Comparison of ENCODE assay signal across 18 cellular contexts in genomic region chr5:84791153-84791552, GRCh38.
"Had no signal": no experiment of that assay in that cellular context is flagged by ENCODE, and none has a peak within 500 bp of the region (broad histone marks: within the 10 kb centered on the region; RNA-seq: fewer than 3 reads in every experiment).

No MANE protein-coding gene starts in this region.

- H3K4me3 ChIP-seq: neural progenitor cell, SK-N-MC, smooth muscle cell, tibial artery had no signal

- H3K9me3 Mint-ChIP-seq: activated CD4-positive, alpha-beta T cell treated with anti-CD3 and anti-CD28 coated beads, Interleukin-2, amount 10 ng/mL, durations not matched to agents 7 days and 5 days; activated T-helper 2 cell treated with anti-CD3 and anti-CD28 coated beads, Interferon-gamma antibody, Interleukin-2, Interleukin-4, amounts not matched to agents 10 μg/mL and 5 μg/mL and 100 μg/mL, durations not matched to agents 14 hours and 24 hours and 36 hours; neural progenitor cell had no signal

- H3K27me3 Mint-ChIP-seq: activated CD4-positive, alpha-beta T cell treated with anti-CD3 and anti-CD28 coated beads, Interleukin-2, amount 10 ng/mL, durations not matched to agents 7 days and 5 days had no signal

- H3K9me3 ChIP-seq: tibial artery had no signal

- ATAC-seq: left cardiac atrium; right cardiac atrium; stimulated activated effector memory CD8-positive, alpha-beta T cell treated with anti-CD3 and anti-CD28 coated beads, Interleukin-12 subunit alpha, Interleukin-12 subunit beta, amount 100 ng/mL, for 72 hours had no signal

- H3K36me3 Mint-ChIP-seq: neural progenitor cell; stimulated activated effector memory CD8-positive, alpha-beta T cell treated with anti-CD3 and anti-CD28 coated beads, Interleukin-12 subunit alpha, Interleukin-12 subunit beta, amount 100 ng/mL, for 72 hours had no signal

- H3K4me2 ChIP-seq: neural progenitor cell, smooth muscle cell had no signal

- H3K27ac Mint-ChIP-seq: activated CD4-positive, alpha-beta T cell treated with anti-CD3 and anti-CD28 coated beads, Interleukin-2, amount 10 ng/mL, durations not matched to agents 7 days and 5 days; activated T-helper 2 cell treated with anti-CD3 and anti-CD28 coated beads, Interferon-gamma antibody, Interleukin-2, Interleukin-4, amounts not matched to agents 10 μg/mL and 5 μg/mL and 100 μg/mL, durations not matched to agents 14 hours and 24 hours and 36 hours; endodermal cell; neural progenitor cell; stimulated activated effector memory CD8-positive, alpha-beta T cell treated with anti-CD3 and anti-CD28 coated beads, Interleukin-12 subunit alpha, Interleukin-12 subunit beta, amount 100 ng/mL, for 72 hours had no signal

- DNase-seq: activated CD4-positive, alpha-beta T cell treated with anti-CD3 and anti-CD28 coated beads, Interleukin-2, amount 10 ng/mL, durations not matched to agents 7 days and 5 days; activated CD4-positive, CD25-positive, alpha-beta regulatory T cell; activated CD8-positive, alpha-beta memory T cell treated with anti-CD3 and anti-CD28 coated beads for 24 hours; activated naive CD4-positive, alpha-beta T cell treated with anti-CD3 and anti-CD28 coated beads, Interleukin-2, amount 50 U/mL, for 16 hours; activated T-cell treated with anti-CD3 and anti-CD28 coated beads for 4 hours; central memory CD4-positive, alpha-beta T cell; endodermal cell; left cardiac atrium; mesendoderm; right cardiac atrium; T-helper 2 cell; tibial artery had no signal

- H3K4me1 ChIP-seq: neural progenitor cell, parathyroid adenoma, tibial artery had no signal

- H3K4me1 Mint-ChIP-seq: activated CD4-positive, alpha-beta T cell treated with anti-CD3 and anti-CD28 coated beads, Interleukin-2, amount 10 ng/mL, durations not matched to agents 7 days and 5 days; endodermal cell; neural progenitor cell; stimulated activated effector memory CD8-positive, alpha-beta T cell treated with anti-CD3 and anti-CD28 coated beads, Interleukin-12 subunit alpha, Interleukin-12 subunit beta, amount 100 ng/mL, for 72 hours had no signal

- H3K4me3 Mint-ChIP-seq: activated CD4-positive, alpha-beta T cell treated with anti-CD3 and anti-CD28 coated beads, Interleukin-2, amount 10 ng/mL, durations not matched to agents 7 days and 5 days; endodermal cell; neural progenitor cell; stimulated activated effector memory CD8-positive, alpha-beta T cell treated with anti-CD3 and anti-CD28 coated beads, Interleukin-12 subunit alpha, Interleukin-12 subunit beta, amount 100 ng/mL, for 72 hours had no signal

- H3K27ac ChIP-seq: neural progenitor cell, parathyroid adenoma, SK-N-MC, tibial artery had no signal

- H2AFZ ChIP-seq: neural progenitor cell, parathyroid adenoma had no signal

- H3K79me2 ChIP-seq: parathyroid adenoma had no signal

- H3K27me3 ChIP-seq: neural progenitor cell, tibial artery had no signal

- H3K36me3 ChIP-seq: neural progenitor cell, tibial artery had no signal
